Comparison of ENCODE assay signal across 1 cellular context in genomic region chr6:155306958-155307357, GRCh38.
TF ChIP-seq lines count a peak whose summit lies in the region.

No MANE protein-coding gene starts in this region.

TF ChIP-seq in GM23338, 12 proteins besides CTCF, POLR2A, EP300 and RAD21:
- no peak for TF ChIP-seq EZH2phosphoT487 (IDR thresholded peaks at IDR 0.05; ENCODE audit: unreplicated experiment)
- TF ChIP-seq STAT1 (IDR thresholded peaks at IDR 0.05; ENCODE audit: unreplicated experiment): no peak
- no peak for TF ChIP-seq ZNF114 (CRISPR knock-in tag; IDR thresholded peaks at IDR 0.05)
- no peak for TF ChIP-seq ZNF331 (CRISPR knock-in tag; IDR thresholded peaks at IDR 0.05; ENCODE audit: low read depth)
- TF ChIP-seq NANOG (IDR thresholded peaks at IDR 0.05; ENCODE audit: borderline replicate concordance): no peak
- no peak for TF ChIP-seq ZNF462 (CRISPR knock-in tag; IDR thresholded peaks at IDR 0.05)
- TF ChIP-seq CREB1 (CRISPR knock-in tag; IDR thresholded peaks at IDR 0.05; ENCODE audit: low read depth): no peak
- no peak for TF ChIP-seq EZH2 (IDR thresholded peaks at IDR 0.05; ENCODE audit: low read depth, unreplicated experiment)
TF ChIP-seq in GM23338: peak in this region for 0.
